ENCODE assay signal across 8 cellular contexts in the genomic region with DNA sequence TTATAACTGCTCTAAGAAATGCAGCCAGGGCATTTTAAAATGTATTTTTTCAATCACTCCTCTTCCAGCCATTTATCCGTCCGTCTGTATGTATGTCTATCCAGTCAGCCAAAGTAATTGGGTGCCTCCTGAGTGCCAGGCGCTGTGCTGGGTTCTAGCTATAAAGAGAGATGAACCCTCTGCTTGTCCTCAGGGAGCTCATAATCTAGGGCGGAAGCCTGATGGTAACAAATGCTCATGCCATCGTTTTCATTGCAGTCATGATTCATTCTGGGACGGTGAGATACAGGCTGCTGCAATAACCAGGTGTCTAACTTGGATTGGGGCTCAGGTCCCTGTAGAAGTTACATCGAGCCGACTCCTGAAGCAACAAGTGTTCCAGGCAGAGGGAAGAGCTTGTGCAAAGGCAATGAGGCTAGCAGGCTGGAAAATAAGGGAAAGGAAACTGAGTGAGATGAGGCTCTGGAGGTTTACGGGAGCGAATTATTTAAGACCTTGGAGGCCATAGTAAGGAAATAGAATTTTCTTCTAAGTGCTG. TPM values are rescaled to one million over a fixed set of nuclear protein-coding genes. Genes with fewer than 3 reads are reported as not detected.
DNase-seq lines count a peak whose midpoint lies in the region; ATAC-seq and TF ChIP-seq lines count a peak whose summit lies in the region.

No MANE protein-coding gene starts in this region.

- H3K27me3 Mint-ChIP-seq in CD4-positive, alpha-beta T cell: no peaks in the 10 kb centered on the region
- peaks cover 5% of the 10 kb centered on the region for H3K27me3 Mint-ChIP-seq in neural crest cell (ENCODE audit: low read depth)

- no peak for TF ChIP-seq CTCF in CD4-positive, alpha-beta T cell (IDR thresholded peaks at IDR 0.05)
- TF ChIP-seq CTCF in Loucy (conservative IDR thresholded peaks at IDR 0.05; ENCODE audit: low read length) (no peak), dorsolateral prefrontal cortex (IDR thresholded peaks at IDR 0.05 in 54 of 56, conservative IDR thresholded peaks at IDR 0.05 in 2 of 56; ENCODE audit: low read depth in 1 of 56, partially characterized antibody in 56 of 56) (no peak), neural crest cell (conservative IDR thresholded peaks at IDR 0.05) (no peak)

- H3K9me3 Mint-ChIP-seq in CD4-positive, alpha-beta T cell: no peaks in the 10 kb centered on the region
- no peaks in the 10 kb centered on the region for H3K9me3 Mint-ChIP-seq in neural crest cell

- DNase-seq in CD4-positive, alpha-beta T cell: no peak
- DNase-seq in dorsolateral prefrontal cortex (no peak), neural crest cell (ENCODE audit: low read depth, low spot score) (no peak), HuH-7.5 (ENCODE audit: low spot score) (no peak), AG08395 (ENCODE audit: low spot score) (no peak), NCI-H510A (lab: John Stamatoyannopoulos, UW) (no peak)

- CTCF ChIA-PET in CD4-positive, alpha-beta T cell (lab: Charles Lee): interaction anchor here (0.7 to 3.8 kb wide), 6 partner anchors 9 to 360 kb away, joined by 3 to 55 read pairs (median 8); no protein-coding TSS in a partner anchor

- peak overlapping the region; percentile 88 for H3K9ac ChIP-seq in Loucy (ENCODE audit: low read depth, low read length, poor library complexity, severe bottlenecking)

- H3K9me2 ChIP-seq in Loucy (replicated peaks; ENCODE audit: low read depth, low read length): no peaks in the 10 kb centered on the region

- no peaks in the 10 kb centered on the region for H3F3A ChIP-seq in Loucy (ENCODE audit: low read depth)

- POLR2A ChIA-PET in CD4-positive, alpha-beta T cell (lab: Charles Lee): interaction anchor here (1.0 to 4.8 kb wide), 5 partner anchors 12 to 244 kb away, joined by 3 to 98 read pairs (median 6); a partner anchor contains a TSS

- H3K4me3 ChIP-seq in Loucy (ENCODE audit: low read length, poor library complexity, severe bottlenecking) (peak overlapping the region; percentile 80), dorsolateral prefrontal cortex (peak overlapping the region; percentile 20 to 77 (median 62))

- H3K4me1 Mint-ChIP-seq in CD4-positive, alpha-beta T cell (ENCODE audit: low read depth): peaks cover 49% of the 10 kb centered on the region
- H3K4me1 Mint-ChIP-seq in neural crest cell: peaks cover 47% of the 10 kb centered on the region

- H3K27me3 ChIP-seq in CD4-positive, alpha-beta T cell (ENCODE audit: control insufficient read depth, insufficient read depth, low read length): no peaks in the 10 kb centered on the region
- H3K27me3 ChIP-seq in Loucy (ENCODE audit: insufficient read depth, low read length, poor library complexity, severe bottlenecking) (no peaks in the 10 kb centered on the region), dorsolateral prefrontal cortex (no peaks in the 10 kb centered on the region)

- H3K36me3 ChIP-seq in Loucy (ENCODE audit: insufficient read depth, low read length): no peaks in the 10 kb centered on the region

- no peaks in the 10 kb centered on the region for H4K20me1 ChIP-seq in Loucy (ENCODE audit: insufficient read depth, low read length, poor library complexity, severe bottlenecking)

- H3K4me1 ChIP-seq in Loucy (ENCODE audit: insufficient read depth, low read length, poor library complexity, severe bottlenecking): peaks cover 48% of the 10 kb centered on the region

- intact Hi-C loops in CD4-positive, alpha-beta T cell (cut with DNase I, micrococcal nuclease): loop anchor here (1.0 to 10.0 kb wide), 5 partner anchors 51 to 363 kb away; no protein-coding TSS in a partner anchor
- intact Hi-C loops in dorsolateral prefrontal cortex (cut with DNase I): loop anchor here (5.0 to 10.0 kb wide), 4 partner anchors 103 to 268 kb away; a partner anchor contains a TSS

- H3K79me2 ChIP-seq in Loucy (ENCODE audit: insufficient read depth, low read length): peaks cover 10% of the 10 kb centered on the region; the same call in 1 of the 2 replicates

- peak overlapping the region; percentile 91 for H3K4me3 Mint-ChIP-seq in CD4-positive, alpha-beta T cell
- H3K4me3 Mint-ChIP-seq in neural crest cell: peak overlapping the region; percentile 76

- ATAC-seq in CD4-positive, alpha-beta T cell (ENCODE audit: poor library complexity): no peak
- ATAC-seq in HG02981 (IDR thresholded peaks at IDR 0.05; ENCODE audit: unreplicated experiment): no peak

- H3K27ac Mint-ChIP-seq in CD4-positive, alpha-beta T cell: peak overlapping the region; percentile 88
- H3K27ac Mint-ChIP-seq in neural crest cell (ENCODE audit: unreplicated experiment): no peak overlapping the region

- no peak overlapping the region for H2AFZ ChIP-seq in Loucy (ENCODE audit: low read length)

- no peaks in the 10 kb centered on the region for H3K9me3 ChIP-seq in CD4-positive, alpha-beta T cell (ENCODE audit: control insufficient read depth, low read length)
- H3K9me3 ChIP-seq in Loucy (ENCODE audit: insufficient read depth, low read depth, low read length): no peaks in the 10 kb centered on the region

- H3K4me2 ChIP-seq in Loucy (ENCODE audit: low read depth, low read length, poor library complexity, severe bottlenecking): peak overlapping the region; percentile 73

- peak overlapping the region; percentile 87 for H3K27ac ChIP-seq in CD4-positive, alpha-beta T cell (ENCODE audit: low read depth, low read length)
- H3K27ac ChIP-seq in dorsolateral prefrontal cortex: peak overlapping the region in 54 of 59 donors; percentile 1 to 92 (median 76)

- peaks cover 5% of the 10 kb centered on the region for H3K36me3 Mint-ChIP-seq in CD4-positive, alpha-beta T cell (ENCODE audit: low read depth)
- no peaks in the 10 kb centered on the region for H3K36me3 Mint-ChIP-seq in neural crest cell (ENCODE audit: low read depth)

RNA-seq across cellular contexts. Expression of a gene that starts 11.6 kb away (rescaled TPM):
- 10 to 100 TPM; 33.6 to 36.2 TPM for total RNA-seq in CD4-positive, alpha-beta T cell
- total RNA-seq in dorsolateral prefrontal cortex (1,000 to 10,000 TPM in 2 of 120 experiments, 100 to 1,000 TPM in 49, 10 to 100 TPM in 69; 51.8 to 1,534 (median 96.2) TPM), neural crest cell (15.2 and 16.6 TPM in 2 replicates)

RNA-seq across cellular contexts. Expression of a gene that starts 25.4 kb away (rescaled TPM):
- total RNA-seq in CD4-positive, alpha-beta T cell: 1 to 10 TPM; 3.0 to 3.2 TPM
- total RNA-seq in dorsolateral prefrontal cortex (10 to 100 TPM in 19 of 120 experiments, 1 to 10 TPM in 101; 2.0 to 24.2 (median 6.8) TPM), neural crest cell (not detected in 2 replicates)

RNA-seq across cellular contexts. Expression of a gene that starts 56.4 kb away (rescaled TPM):
- 10 to 100 TPM; 20.8 to 22.9 TPM for total RNA-seq in CD4-positive, alpha-beta T cell
- total RNA-seq in dorsolateral prefrontal cortex: 100 to 1,000 TPM in 21 of 120 experiments, 10 to 100 TPM in 99; 57.6 to 160 (median 87.2) TPM
- 50.1 and 54.8 TPM in 2 replicates for total RNA-seq in neural crest cell
